Comparison of ENCODE assay signal across 2 cellular contexts in genomic region chr14:35419429-35419841, GRCh38.
TF ChIP-seq lines count a peak whose summit lies in the region.

No MANE protein-coding gene starts in this region.

TF ChIP-seq in HepG2, 621 proteins besides CTCF, POLR2A, EP300 and RAD21 (continues in another document):
- no peak for TF ChIP-seq SPEN (CRISPR knock-in tag; IDR thresholded peaks at IDR 0.05; ENCODE audit: low read depth)
- TF ChIP-seq HDAC2 (CRISPR knock-in tag; IDR thresholded peaks at IDR 0.05): no peak
- peak; percentile 37; the same call in 1 of the 2 replicates for TF ChIP-seq THAP9 (CRISPR knock-in tag; IDR thresholded peaks at IDR 0.05; ENCODE audit: borderline replicate concordance)
- no peak for TF ChIP-seq CEBPB (IDR thresholded peaks at IDR 0.05; ENCODE audit: borderline replicate concordance, low read depth, low read length)
- TF ChIP-seq ZNF770 (CRISPR knock-in tag; IDR thresholded peaks at IDR 0.05): peak; percentile 72
- TF ChIP-seq ATRX (CRISPR knock-in tag; IDR thresholded peaks at IDR 0.05; ENCODE audit: borderline replicate concordance): no peak
- TF ChIP-seq ZFP90 (CRISPR knock-in tag; IDR thresholded peaks at IDR 0.05; ENCODE audit: borderline replicate concordance): 0 out of 2 replicates have a peak, but pooled peaks have one; percentile 44
- no peak for TF ChIP-seq ZGPAT (CRISPR knock-in tag; IDR thresholded peaks at IDR 0.05)
- TF ChIP-seq ZBTB21 (CRISPR knock-in tag; IDR thresholded peaks at IDR 0.05): no peak
- TF ChIP-seq FOXK1 (CRISPR knock-in tag; IDR thresholded peaks at IDR 0.05; ENCODE audit: borderline replicate concordance, low read depth): 0 out of 2 replicates have a peak, but pooled peaks have one; percentile 34
- TF ChIP-seq NFYB (CRISPR knock-in tag; IDR thresholded peaks at IDR 0.05): no peak
- TF ChIP-seq PRDM10 (CRISPR knock-in tag; IDR thresholded peaks at IDR 0.05; ENCODE audit: low read depth): no peak
- no peak for TF ChIP-seq RARG (CRISPR knock-in tag; IDR thresholded peaks at IDR 0.05; ENCODE audit: low read depth)
- 0 out of 2 replicates have a peak, but pooled peaks have one; percentile 54 for TF ChIP-seq ZNF616 (CRISPR knock-in tag; IDR thresholded peaks at IDR 0.05; ENCODE audit: low read depth)
- TF ChIP-seq SMYD3 (CRISPR knock-in tag; IDR thresholded peaks at IDR 0.05): no peak
- peak; percentile 54; the same call in 1 of the 2 replicates for TF ChIP-seq SALL1 (CRISPR knock-in tag; IDR thresholded peaks at IDR 0.05)

TF ChIP-seq in endothelial cell of umbilical vein, 7 proteins besides CTCF, POLR2A, EP300 and RAD21:
- no peak for TF ChIP-seq MAX (IDR thresholded peaks at IDR 0.05; ENCODE audit: insufficient read depth, insufficient read length)
- TF ChIP-seq MYC (IDR thresholded peaks at IDR 0.05; ENCODE audit: low read depth, low read length): no peak
- TF ChIP-seq POLR2AphosphoS5 (IDR thresholded peaks at IDR 0.05; ENCODE audit: insufficient read depth, low read depth, low read length): peak; percentile 28
- peak; percentile 49 for TF ChIP-seq JUN (IDR thresholded peaks at IDR 0.05; ENCODE audit: borderline replicate concordance, insufficient read depth, insufficient read length, low read depth)
- peak; percentile 33 for TF ChIP-seq FOS (IDR thresholded peaks at IDR 0.05; ENCODE audit: borderline replicate concordance, insufficient read depth, low read length)
